In the genomic region with DNA sequence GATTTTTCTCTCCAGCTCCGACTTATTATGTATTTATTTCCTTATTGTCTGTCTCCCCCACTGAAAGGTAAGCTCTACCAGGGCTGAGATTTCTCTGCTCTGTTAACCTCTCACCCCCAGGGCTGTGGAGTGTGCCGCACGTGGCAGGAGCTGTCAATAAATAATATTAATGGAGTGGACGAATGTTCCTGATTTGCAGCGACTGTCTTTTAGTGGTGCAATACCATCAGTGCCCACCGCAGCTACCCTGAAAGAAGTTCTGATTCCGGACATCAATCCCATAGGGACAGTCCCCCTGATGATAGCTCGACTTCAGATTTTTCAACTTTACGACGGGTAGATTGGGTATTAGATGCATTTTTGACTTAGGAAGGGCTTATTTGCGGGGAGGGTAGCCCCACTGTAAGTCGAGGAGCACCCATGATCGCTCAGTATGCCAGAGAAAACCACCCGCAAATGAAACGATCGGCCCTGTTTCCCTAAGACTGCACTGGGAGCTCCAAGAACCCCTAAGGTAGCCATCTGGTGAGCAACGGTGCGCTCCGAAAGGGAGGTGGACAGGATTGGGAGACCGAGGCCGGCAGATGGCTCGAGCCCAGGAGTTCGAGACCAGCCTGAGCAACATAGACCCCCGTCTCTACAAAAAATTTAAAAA, we compare ENCODE assay signal across 8 cellular contexts. TPM values are rescaled to one million over a fixed set of nuclear protein-coding genes. Genes with fewer than 3 reads are reported as not detected.
DNase-seq lines count a peak whose midpoint lies in the region; FAIRE-seq and TF ChIP-seq lines count a peak whose summit lies in the region.

No MANE protein-coding gene starts in this region.

- no peaks in the 10 kb centered on the region for H3K9me3 ChIP-seq in neuron (ENCODE audit: low read length)

- H3K36me3 Mint-ChIP-seq in endothelial cell (ENCODE audit: low read depth, unreplicated experiment) = peaks cover 10% of the 10 kb centered on the region

- peaks cover 2% of the 10 kb centered on the region for H3K27me3 Mint-ChIP-seq in endothelial cell (ENCODE audit: unreplicated experiment)

- no peak for TF ChIP-seq CTCF in endothelial cell (IDR thresholded peaks at IDR 0.05; ENCODE audit: unreplicated experiment)

- in situ Hi-C loops in G401 (cut with HindIII; ENCODE audit: low sequenced_read_pairs) = no loop called here

- peaks cover 18% of the 10 kb centered on the region for H3K27me3 ChIP-seq in neuron (ENCODE audit: insufficient read depth, low read length)

- H3K9me3 Mint-ChIP-seq in endothelial cell (ENCODE audit: unreplicated experiment) = no peaks in the 10 kb centered on the region

- H3K27ac Mint-ChIP-seq in endothelial cell (ENCODE audit: unreplicated experiment) = peak overlapping the region; percentile 82

- FAIRE-seq in H54 (lab: Jason Lieb, UNC) = no peak

- peak overlapping the region; percentile 97 for H3K4me3 ChIP-seq in neuron (ENCODE audit: low read length)

- TF ChIP-seq POLR2A in H54 (IDR thresholded peaks at IDR 0.05; ENCODE audit: low read depth, low read length) = no peak

- H2AFZ ChIP-seq in neuron (ENCODE audit: low read depth, low read length) = peak overlapping the region; percentile 98

- peak overlapping the region; percentile 93 for H3K4me3 Mint-ChIP-seq in endothelial cell (ENCODE audit: unreplicated experiment)

- peaks cover 19% of the 10 kb centered on the region for H3K4me1 ChIP-seq in neuron (ENCODE audit: insufficient read depth, low read length)

- DNase-seq in NCI-H2227 (lab: John Stamatoyannopoulos, UW; ENCODE audit: unreplicated experiment) (peak; percentile 29), NCI-H2227 treated with DMSO at 0.1 percent for 48 hours (lab: John Stamatoyannopoulos, UW) (no peak), OCI-M1 (lab: John Stamatoyannopoulos, UW) (peak; percentile 83), endothelial cell (ENCODE audit: low spot score) (peak; percentile 24), H54 (ENCODE audit: insufficient read length, low spot score) (no peak), G401 (ENCODE audit: low spot score) (no peak), NCI-H1694 (lab: John Stamatoyannopoulos, UW) (no peak)

- H3K36me3 ChIP-seq in neuron (ENCODE audit: insufficient read depth, low read length) = peaks cover 3% of the 10 kb centered on the region

- peaks cover 21% of the 10 kb centered on the region for H3K4me1 Mint-ChIP-seq in endothelial cell (ENCODE audit: unreplicated experiment)

RNA-seq across cellular contexts. Expression of gene PPP2R2D, which starts 1.0 kb away (rescaled TPM):
- 36.9 TPM for total RNA-seq in endothelial cell (ENCODE audit: unreplicated experiment)
- 32.2 and 57.5 TPM in 2 replicates for total RNA-seq in G401 (2014; rRNA removed; shearing (Covaris generic))

Comparison
In these comparisons a context has a peak if more than half of its experiments do, and no peak if none do; other contexts are left out.
1. DNase-seq: peak in NCI-H2227 (single experiment), OCI-M1 (single experiment) and endothelial cell (single experiment); none in NCI-H2227 treated with DMSO at 0.1 percent for 48 hours (single experiment), H54 (single experiment), G401 (single experiment) and NCI-H1694 (single experiment).